12 cellular contexts compared by ENCODE assay signal in the genomic region with DNA sequence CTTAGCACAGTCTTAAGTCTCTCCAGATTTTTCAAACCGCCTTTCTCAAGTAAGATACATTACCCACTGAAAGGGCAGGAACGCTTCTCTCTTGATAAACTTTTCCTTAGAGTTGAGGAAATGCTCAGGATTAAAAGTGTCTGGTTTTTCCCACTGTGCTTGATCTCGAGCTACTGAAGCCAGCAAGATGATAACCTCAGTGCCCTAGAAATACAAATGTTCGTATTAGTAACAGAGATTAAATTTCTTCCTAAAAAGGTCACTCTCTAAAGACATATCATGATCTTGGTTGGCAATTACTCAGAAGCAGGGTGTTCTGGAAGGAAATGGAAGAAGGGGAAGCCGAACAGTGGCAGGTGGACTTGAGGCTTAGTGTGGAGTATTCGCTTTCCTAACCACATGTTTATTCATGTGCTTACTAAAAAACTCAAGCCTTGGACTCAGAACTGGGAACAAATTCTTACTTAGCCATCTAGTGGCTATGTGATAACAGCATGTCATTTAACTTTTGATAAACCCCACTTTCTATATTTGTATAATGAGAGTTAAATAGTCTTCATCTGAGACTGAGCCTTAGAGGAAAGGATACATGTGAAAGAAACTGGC. TPM values are rescaled to one million over a fixed set of nuclear protein-coding genes. Genes with fewer than 3 reads are reported as not detected.
DNase-seq lines count a peak whose midpoint lies in the region; TF ChIP-seq lines count a peak whose summit lies in the region.
"Had no signal": no experiment of that assay in that cellular context is flagged by ENCODE, and none has a peak within 500 bp of the region (broad histone marks: within the 10 kb centered on the region; RNA-seq: fewer than 3 reads in every experiment).

No MANE protein-coding gene starts in this region.

- POLR2A ChIA-PET in MCF 10A (lab: Yijun Ruan, JAX): no interaction called here

- CTCF ChIA-PET in MCF 10A (lab: Yijun Ruan, JAX): interaction anchor here (0.6 to 3.8 kb wide), 13 partner anchors 9 to 180 kb away, joined by 3 to 33 read pairs (median 4); partner anchors contain the start of gene C6orf141

- peak overlapping the region in 1 of 5 donors; percentile 20 for H3K9ac ChIP-seq in subcutaneous abdominal adipose tissue (ENCODE audit: low read length in 5 of 5)

- no TSS peak for BruUV-seq in MCF 10A (replicated peaks; lab: Mats Ljungman, UMichigan)

- no peaks in the 10 kb centered on the region for H3K36me3 Mint-ChIP-seq in MCF 10A (ENCODE audit: insufficient read depth, unreplicated experiment)

- H3K4me1 Mint-ChIP-seq in MCF 10A (ENCODE audit: insufficient read depth, unreplicated experiment): peaks cover 10% of the 10 kb centered on the region

- intact Hi-C loops in MCF 10A (cut with micrococcal nuclease) (loop anchor here (2.0 kb wide), 1 partner anchor 38 kb away; no protein-coding TSS in a partner anchor), breast epithelium (cut with DNase I; ENCODE audit: low total_unique reads) (no loop called here)

- DNase-seq in MCF 10A (ENCODE audit: unreplicated experiment) (peak; percentile 30), breast epithelium (ENCODE audit: low spot score in 2 of 2) (no peak), SJCRH30 (peak; percentile 3 to 34), fibroblast of villous mesenchyme (ENCODE audit: low read depth) (peak; percentile 61), SHP77 (lab: John Stamatoyannopoulos, UW) (no peak), NCI-H128 (lab: John Stamatoyannopoulos, UW; ENCODE audit: unreplicated experiment) (no peak)
- DNase-seq in NK-92 treated with Interleukin-12 subunit alpha and Interleukin-12 subunit beta, amount 100 ng/mL, for 24 hours (lab: John Stamatoyannopoulos, UW): no peak
- DNase-seq: activated CD4-positive, alpha-beta T cell treated with anti-CD3 and anti-CD28 coated beads for 48 hours; activated naive CD4-positive, alpha-beta T cell treated with Interleukin-2 at 50 U/mL for 16 hours; effector CD4-positive, alpha-beta T cell; testis had no signal

- no peaks in the 10 kb centered on the region for H3K27me3 Mint-ChIP-seq in MCF 10A (ENCODE audit: insufficient read depth, unreplicated experiment)

- H3K9me3 ChIP-seq in breast epithelium (no peaks in the 10 kb centered on the region), SJCRH30 (replicated peaks) (no peaks in the 10 kb centered on the region), subcutaneous abdominal adipose tissue (ENCODE audit: control insufficient read depth in 5 of 5, low read length in 5 of 5) (no peaks in the 10 kb centered on the region)
- H3K9me3 ChIP-seq: testis had no signal

- no peak overlapping the region for H3K4me3 Mint-ChIP-seq in MCF 10A (ENCODE audit: unreplicated experiment)

- H3K9me3 Mint-ChIP-seq in MCF 10A (ENCODE audit: unreplicated experiment): no peaks in the 10 kb centered on the region

- H3K4me3 ChIP-seq in breast epithelium (no peak overlapping the region), SJCRH30 (no peak overlapping the region), fibroblast of villous mesenchyme (ENCODE audit: low read depth, low read length) (no peak overlapping the region), subcutaneous abdominal adipose tissue (ENCODE audit: low read depth in 1 of 5, low read length in 5 of 5) (no peak overlapping the region)
- H3K4me3 ChIP-seq: testis had no signal

- no peak for TF ChIP-seq POLR2A in breast epithelium (IDR thresholded peaks at IDR 0.05)

- no peaks in the 10 kb centered on the region for H3K27me3 ChIP-seq in breast epithelium
- no peaks in the 10 kb centered on the region for H3K27me3 ChIP-seq in SJCRH30
- H3K27me3 ChIP-seq in subcutaneous abdominal adipose tissue (ENCODE audit: control insufficient read depth in 5 of 5, insufficient read depth in 4 of 5, low read length in 5 of 5): no peaks in the 10 kb centered on the region
- H3K27me3 ChIP-seq: testis had no signal

- H3K36me3 ChIP-seq in breast epithelium (no peaks in the 10 kb centered on the region), SJCRH30 (no peaks in the 10 kb centered on the region), subcutaneous abdominal adipose tissue (ENCODE audit: control insufficient read depth in 5 of 5, insufficient read depth in 5 of 5, low read length in 5 of 5) (no peaks in the 10 kb centered on the region)

- H3K27ac Mint-ChIP-seq in MCF 10A (ENCODE audit: low read depth, unreplicated experiment): no peak overlapping the region

- H3K27ac ChIP-seq in breast epithelium (no peak overlapping the region), SJCRH30 (no peak overlapping the region), subcutaneous abdominal adipose tissue (ENCODE audit: low read depth, low read length) (peak overlapping the region; percentile 19)
- H3K27ac ChIP-seq: testis had no signal

- H3K4me1 ChIP-seq in breast epithelium (no peaks in the 10 kb centered on the region), SJCRH30 (peaks cover 2% of the 10 kb centered on the region; the same call in 1 of the 2 replicates), subcutaneous abdominal adipose tissue (ENCODE audit: control insufficient read depth in 5 of 5, insufficient read depth in 5 of 5, low read length in 5 of 5) (peaks cover 0 to 15% (median 2%) of the 10 kb centered on the region in 5 donors)

- TF ChIP-seq CTCF in MCF 10A (IDR thresholded peaks at IDR 0.05; ENCODE audit: unreplicated experiment) (peak; percentile 15), breast epithelium (IDR thresholded peaks at IDR 0.05) (no peak), fibroblast of villous mesenchyme (IDR thresholded peaks at IDR 0.05; ENCODE audit: insufficient read depth, low read depth, low read length) (peak; percentile 37)

RNA-seq across cellular contexts. Expression of gene C6orf141, which starts 20.1 kb away (rescaled TPM):
- 29.9 and 37.0 TPM in 2 replicates for total RNA-seq in MCF 10A (2022)
- 10 to 100 TPM in 1 of 3 donors, 1 to 10 TPM in 2; 6.1 to 25.9 (median 9.4) TPM for total RNA-seq in breast epithelium
- total RNA-seq in SJCRH30 (2014; rRNA removed; shearing (Covaris generic)): not detected in 2 replicates
- 0.43 and 1.6 TPM in 2 replicates for total RNA-seq in fibroblast of villous mesenchyme

Comparison
In these comparisons a context has a peak if more than half of its experiments do, and no peak if none do; other contexts are left out.
1. DNase-seq: peak in MCF 10A (single experiment), SJCRH30 (2 of 2) and fibroblast of villous mesenchyme (single experiment); none in breast epithelium (0 of 2), SHP77 (0 of 2), NK-92 treated with Interleukin-12 subunit alpha and Interleukin-12 subunit beta, amount 100 ng/mL, for 24 hours (single experiment) and NCI-H128 (single experiment).
2. CTCF ChIP-seq: peak in MCF 10A (single experiment) and fibroblast of villous mesenchyme (single experiment); none in breast epithelium (0 of 3).